9 cellular contexts compared by ENCODE assay signal in genomic region chr12:12788131-12788530, GRCh38. TPM values are rescaled to one million over a fixed set of nuclear protein-coding genes. Genes with fewer than 3 reads are reported as not detected.
A peak's percentile ranks its signal among the peaks of the same experiment; 100 is the strongest.
DNase-seq lines count a peak whose midpoint lies in the region; ATAC-seq and TF ChIP-seq lines count a peak whose summit lies in the region.
"Had no signal": no experiment of that assay in that cellular context is flagged by ENCODE, and none has a peak within 500 bp of the region (broad histone marks: within the 10 kb centered on the region; RNA-seq: fewer than 3 reads in every experiment).

No MANE protein-coding gene starts in this region.

- 81 to 83% methylated on average over 6 of the region's 6 CpGs for WGBS in thyroid gland, 2 donors

- no peak for ATAC-seq in activated T-cell treated with anti-CD3 and anti-CD28 coated beads, Interleukin-2, amount 50 U/mL, for 4 hours
- ATAC-seq in activated naive CD8-positive, alpha-beta T cell treated with anti-CD3 and anti-CD28 coated beads, Interleukin-2, amount 50 U/mL, for 24 hours: peak; percentile 31
- ATAC-seq in HG02973 (IDR thresholded peaks at IDR 0.05; ENCODE audit: unreplicated experiment) (no peak), HG03439 (IDR thresholded peaks at IDR 0.05; ENCODE audit: unreplicated experiment) (no peak)

- peaks cover 14 to 33% of the 10 kb centered on the region in 2 donors for H3K4me1 ChIP-seq in thyroid gland

- no peaks in the 10 kb centered on the region for H3K36me3 Mint-ChIP-seq in activated T-cell treated with anti-CD3 and anti-CD28 coated beads, Interleukin-2, amount 50 U/mL, for 4 hours (ENCODE audit: insufficient read depth)
- H3K36me3 Mint-ChIP-seq in activated naive CD8-positive, alpha-beta T cell treated with anti-CD3 and anti-CD28 coated beads, Interleukin-2, amount 50 U/mL, for 24 hours (ENCODE audit: low read depth): peaks cover 2% of the 10 kb centered on the region

- H3K9me3 ChIP-seq in thyroid gland: no peaks in the 10 kb centered on the region
- H3K9me3 ChIP-seq: BE2C had no signal

- DNase-seq in activated T-cell treated with anti-CD3 and anti-CD28 coated beads, Interleukin-2, amount 50 U/mL, for 4 hours: no peak
- DNase-seq in activated T-cell treated with anti-CD3 and anti-CD28 coated beads for 4 hours: no peak
- no peak for DNase-seq in activated naive CD8-positive, alpha-beta T cell treated with anti-CD3 and anti-CD28 coated beads, Interleukin-2, amount 50 U/mL, for 24 hours
- peak; percentile 42 to 85 for DNase-seq in lung microvascular endothelial cell (ENCODE audit: low read depth in 2 of 2)
- no peak for DNase-seq in thyroid gland
- no peak for DNase-seq in stimulated activated CD4-positive, alpha-beta T cell treated with anti-CD3 and anti-CD28 coated beads, Interleukin-12 subunit alpha, Interleukin-12 subunit beta, amount 100 ng/mL, for 4 hours

- peak overlapping the region; percentile 84 to 96 (median 94) for H3K27ac ChIP-seq in thyroid gland

- intact Hi-C loops in thyroid gland (cut with DNase I): loop anchor here (10.0 kb wide), 2 partner anchors 97 to 127 kb away; no protein-coding TSS in a partner anchor

- H3K27ac Mint-ChIP-seq in activated naive CD8-positive, alpha-beta T cell treated with anti-CD3 and anti-CD28 coated beads, Interleukin-2, amount 50 U/mL, for 24 hours: peak overlapping the region; percentile 86

- no peaks in the 10 kb centered on the region for H3K9me3 Mint-ChIP-seq in activated T-cell treated with anti-CD3 and anti-CD28 coated beads, Interleukin-2, amount 50 U/mL, for 4 hours
- no peaks in the 10 kb centered on the region for H3K9me3 Mint-ChIP-seq in activated naive CD8-positive, alpha-beta T cell treated with anti-CD3 and anti-CD28 coated beads, Interleukin-2, amount 50 U/mL, for 24 hours

- H3K27me3 Mint-ChIP-seq in activated T-cell treated with anti-CD3 and anti-CD28 coated beads, Interleukin-2, amount 50 U/mL, for 4 hours (ENCODE audit: low read depth): no peaks in the 10 kb centered on the region
- H3K27me3 Mint-ChIP-seq in activated naive CD8-positive, alpha-beta T cell treated with anti-CD3 and anti-CD28 coated beads, Interleukin-2, amount 50 U/mL, for 24 hours: no peaks in the 10 kb centered on the region

- no peak for TF ChIP-seq POLR2A in thyroid gland (IDR thresholded peaks at IDR 0.05)

- H3K36me3 ChIP-seq in thyroid gland: no peaks in the 10 kb centered on the region
- H3K36me3 ChIP-seq: BE2C had no signal

- peak overlapping the region in 1 of 3 donors; percentile 58 for H3K4me3 ChIP-seq in thyroid gland (replicated peaks in 1 of 3)

- peak overlapping the region; percentile 83 for H3K4me3 Mint-ChIP-seq in activated T-cell treated with anti-CD3 and anti-CD28 coated beads, Interleukin-2, amount 50 U/mL, for 4 hours
- peak overlapping the region; percentile 84 for H3K4me3 Mint-ChIP-seq in activated naive CD8-positive, alpha-beta T cell treated with anti-CD3 and anti-CD28 coated beads, Interleukin-2, amount 50 U/mL, for 24 hours

- no peaks in the 10 kb centered on the region for H3K27me3 ChIP-seq in thyroid gland
- H3K27me3 ChIP-seq: BE2C had no signal

- peaks cover 26% of the 10 kb centered on the region for H3K4me1 Mint-ChIP-seq in activated T-cell treated with anti-CD3 and anti-CD28 coated beads, Interleukin-2, amount 50 U/mL, for 4 hours (ENCODE audit: low read depth)
- H3K4me1 Mint-ChIP-seq in activated naive CD8-positive, alpha-beta T cell treated with anti-CD3 and anti-CD28 coated beads, Interleukin-2, amount 50 U/mL, for 24 hours: peaks cover 33% of the 10 kb centered on the region

- no peak for TF ChIP-seq CTCF in thyroid gland (IDR thresholded peaks at IDR 0.05)

RNA-seq across cellular contexts. Expression of gene APOLD1, which starts 2.7 kb away (rescaled TPM):
- 1 to 10 TPM; 1.2 to 1.6 (median 1.6) TPM for total RNA-seq in activated T-cell treated with anti-CD3 and anti-CD28 coated beads, Interleukin-2, amount 50 U/mL, for 4 hours
- total RNA-seq in lung microvascular endothelial cell (26.8 and 31.9 TPM in 2 replicates), thyroid gland (10 to 100 TPM; 34.1 to 72.7 (median 49.5) TPM)

RNA-seq across cellular contexts. Expression of gene DDX47, which starts 25.0 kb away (rescaled TPM):
- total RNA-seq in activated T-cell treated with anti-CD3 and anti-CD28 coated beads, Interleukin-2, amount 50 U/mL, for 4 hours: 100 to 1,000 TPM; 128 to 141 (median 137) TPM
- 36.6 and 42.3 TPM in 2 replicates for total RNA-seq in lung microvascular endothelial cell
- total RNA-seq in thyroid gland: 10 to 100 TPM; 75.5 to 94.2 (median 81.8) TPM

Comparison
In these comparisons a context has a peak if more than half of its experiments do, and no peak if none do; other contexts are left out.
1. DNase-seq: peak in lung microvascular endothelial cell (2 of 2); none in activated T-cell treated with anti-CD3 and anti-CD28 coated beads, Interleukin-2, amount 50 U/mL, for 4 hours (single experiment), activated T-cell treated with anti-CD3 and anti-CD28 coated beads for 4 hours (single experiment), activated naive CD8-positive, alpha-beta T cell treated with anti-CD3 and anti-CD28 coated beads, Interleukin-2, amount 50 U/mL, for 24 hours (single experiment), thyroid gland (0 of 2) and stimulated activated CD4-positive, alpha-beta T cell treated with anti-CD3 and anti-CD28 coated beads, Interleukin-12 subunit alpha, Interleukin-12 subunit beta, amount 100 ng/mL, for 4 hours (single experiment).
2. RNA of gene APOLD1, which starts 2.7 kb away (total RNA-seq): 34.1 to 72.7 TPM in thyroid gland and 26.8 to 31.9 TPM in lung microvascular endothelial cell; 1.2 to 1.6 TPM in activated T-cell treated with anti-CD3 and anti-CD28 coated beads, Interleukin-2, amount 50 U/mL, for 4 hours; every median in the first group is over 10 times any median in the second.